1 cellular context compared by ENCODE assay signal in the genomic region with DNA sequence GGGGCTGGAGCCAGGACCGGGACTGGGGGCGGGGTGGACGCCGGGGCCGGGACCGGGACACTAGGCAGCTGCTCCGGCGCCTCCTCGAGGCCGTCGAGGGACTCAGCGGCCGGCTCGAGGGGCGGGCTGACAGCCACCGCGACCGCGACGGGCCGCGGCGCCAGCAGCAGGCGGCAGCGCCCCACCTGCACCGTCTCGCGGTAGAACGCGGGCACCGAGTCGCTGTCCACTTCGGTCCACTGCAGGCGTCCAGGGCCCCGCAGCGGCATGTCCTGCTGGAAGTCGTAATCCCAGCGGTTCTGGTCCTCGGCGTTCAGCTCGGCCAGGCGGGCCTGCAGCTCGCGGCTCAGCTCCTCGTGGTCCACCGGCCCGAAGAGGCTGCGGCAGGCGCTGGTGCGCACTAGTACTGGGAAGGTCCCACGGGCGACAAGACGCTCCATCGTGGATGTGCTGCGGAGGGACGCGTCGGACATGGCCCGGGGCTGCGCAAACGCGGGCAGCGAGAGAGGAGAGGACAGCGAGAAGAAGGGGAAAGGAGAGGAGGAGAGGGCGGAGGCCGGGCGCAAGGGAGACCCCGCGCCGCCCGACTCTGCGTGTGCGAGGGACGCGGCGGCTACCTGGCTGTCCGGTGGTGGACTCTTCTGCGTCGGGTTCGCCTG.
TF ChIP-seq lines count a peak whose summit lies in the region.

No MANE protein-coding gene starts in this region.

TF ChIP-seq in IMR-90, 13 proteins besides CTCF, POLR2A, EP300 and RAD21 (continued from another document):
- TF ChIP-seq MXI1 (IDR thresholded peaks at IDR 0.05; ENCODE audit: borderline replicate concordance, low read depth, low read length) = no peak
- no peak for TF ChIP-seq CEBPB (IDR thresholded peaks at IDR 0.05; ENCODE audit: low read depth, low read length)
- peak; percentile 29; the same call in 1 of the 2 replicates for TF ChIP-seq SMC3 (IDR thresholded peaks at IDR 0.05; ENCODE audit: low read depth, low read length)
- TF ChIP-seq MAFK (IDR thresholded peaks at IDR 0.05; ENCODE audit: low read depth, low read length) = no peak
- TF ChIP-seq, protein P1, sequence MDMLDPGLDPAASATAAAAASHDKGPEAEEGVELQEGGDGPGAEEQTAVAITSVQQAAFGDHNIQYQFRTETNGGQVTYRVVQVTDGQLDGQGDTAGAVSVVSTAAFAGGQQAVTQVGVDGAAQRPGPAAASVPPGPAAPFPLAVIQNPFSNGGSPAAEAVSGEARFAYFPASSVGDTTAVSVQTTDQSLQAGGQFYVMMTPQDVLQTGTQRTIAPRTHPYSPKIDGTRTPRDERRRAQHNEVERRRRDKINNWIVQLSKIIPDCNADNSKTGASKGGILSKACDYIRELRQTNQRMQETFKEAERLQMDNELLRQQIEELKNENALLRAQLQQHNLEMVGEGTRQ (IDR thresholded peaks at IDR 0.05; ENCODE audit: low read depth, low read length) = no peak
- TF ChIP-seq FOS (IDR thresholded peaks at IDR 0.05; ENCODE audit: low read depth, low read length) = no peak
- TF ChIP-seq, protein P2, sequence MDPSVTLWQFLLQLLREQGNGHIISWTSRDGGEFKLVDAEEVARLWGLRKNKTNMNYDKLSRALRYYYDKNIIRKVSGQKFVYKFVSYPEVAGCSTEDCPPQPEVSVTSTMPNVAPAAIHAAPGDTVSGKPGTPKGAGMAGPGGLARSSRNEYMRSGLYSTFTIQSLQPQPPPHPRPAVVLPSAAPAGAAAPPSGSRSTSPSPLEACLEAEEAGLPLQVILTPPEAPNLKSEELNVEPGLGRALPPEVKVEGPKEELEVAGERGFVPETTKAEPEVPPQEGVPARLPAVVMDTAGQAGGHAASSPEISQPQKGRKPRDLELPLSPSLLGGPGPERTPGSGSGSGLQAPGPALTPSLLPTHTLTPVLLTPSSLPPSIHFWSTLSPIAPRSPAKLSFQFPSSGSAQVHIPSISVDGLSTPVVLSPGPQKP (IDR thresholded peaks at IDR 0.05; ENCODE audit: borderline replicate concordance, low read depth, low read length) = no peak
- TF ChIP-seq RFX5 (IDR thresholded peaks at IDR 0.05; ENCODE audit: low read depth, low read length) = no peak
- no peak for TF ChIP-seq NFE2L2 (IDR thresholded peaks at IDR 0.05; ENCODE audit: low read depth, low read length)
